Comparison of ENCODE assay signal across 8 cellular contexts in the genomic region with DNA sequence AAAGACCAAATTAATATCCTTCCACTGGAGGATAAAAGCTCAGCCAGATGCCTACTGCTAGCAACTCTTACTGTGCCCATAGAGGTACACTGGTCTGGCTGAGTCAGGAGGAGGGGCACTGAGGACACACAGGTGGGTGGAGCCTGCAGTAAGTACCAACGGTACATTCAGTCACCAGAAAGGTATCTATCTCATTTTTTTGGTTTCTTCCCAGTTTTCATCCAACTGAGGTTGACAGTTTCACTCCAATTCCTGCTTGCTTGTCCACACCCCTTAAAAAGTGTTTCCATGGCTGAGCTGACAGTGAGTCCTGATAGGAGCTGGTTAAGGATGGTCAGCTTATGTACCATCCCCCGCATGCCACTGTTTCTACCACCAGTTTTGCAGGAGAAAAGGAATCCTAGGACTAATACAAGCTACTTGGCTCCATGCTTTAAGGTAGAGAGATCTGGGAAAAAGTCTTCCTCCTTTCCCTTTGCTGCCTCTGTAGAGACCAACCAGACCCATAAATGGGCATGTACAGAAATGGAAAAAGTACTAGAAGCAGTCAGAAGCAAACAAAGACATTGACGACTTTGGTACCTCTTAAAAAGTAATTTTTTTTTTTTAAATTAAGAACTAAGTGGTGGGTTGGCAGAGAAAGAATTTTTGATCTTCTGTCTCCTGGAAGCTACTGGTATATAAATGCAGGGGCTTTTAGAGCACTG. TPM values are rescaled to one million over a fixed set of nuclear protein-coding genes. Genes with fewer than 3 reads are reported as not detected.
DNase-seq lines count a peak whose midpoint lies in the region; ATAC-seq and TF ChIP-seq lines count a peak whose summit lies in the region.

No MANE protein-coding gene starts in this region.

- intact Hi-C loops in A673 (cut with micrococcal nuclease; ENCODE audit: unreplicated experiment), result no loop called here

- TF ChIP-seq CTCF in epithelial cell of esophagus (IDR thresholded peaks at IDR 0.05; ENCODE audit: insufficient read depth, low read depth, low read length, missing control alignments) (no peak), A673 (conservative IDR thresholded peaks at IDR 0.05; ENCODE audit: low read depth, low read length) (no peak)

- no peaks in the 10 kb centered on the region for H3K36me3 ChIP-seq in A673 (ENCODE audit: insufficient read depth, low read length, poor library complexity, severe bottlenecking)

- DNase-seq in NCI-H460 (ENCODE audit: extremely low read depth, low read depth), result peak; percentile 18
- peak; percentile 74 for DNase-seq in epithelial cell of esophagus (ENCODE audit: low read depth)
- DNase-seq in retina, result peak; percentile 40
- no peak for DNase-seq in A673 (ENCODE audit: low spot score)

- CTCF ChIA-PET in A673 (lab: Charles Lee), result no interaction called here

- H3K9me3 ChIP-seq in A673 (ENCODE audit: low read depth, low read length, poor library complexity, severe bottlenecking), result no peaks in the 10 kb centered on the region

- ATAC-seq in HG02763 (IDR thresholded peaks at IDR 0.05; ENCODE audit: unreplicated experiment) (no peak), GM18861 (IDR thresholded peaks at IDR 0.05; ENCODE audit: unreplicated experiment) (no peak), GM21737 (IDR thresholded peaks at IDR 0.05; ENCODE audit: unreplicated experiment) (no peak)

- no TSS peak for BruUV-seq in A673 (replicated peaks; lab: Mats Ljungman, UMichigan)

- POLR2A ChIA-PET in A673 (lab: Charles Lee; ENCODE audit: low non-redundant PET), result no interaction called here

- no peaks in the 10 kb centered on the region for H3K27me3 ChIP-seq in A673 (replicated peaks; ENCODE audit: insufficient read depth, low read depth, low read length, poor library complexity)

- no peak overlapping the region for H3K27ac ChIP-seq in A673 (ENCODE audit: low read depth, low read length, poor library complexity, severe bottlenecking)

- peaks cover 8% of the 10 kb centered on the region for H3K4me1 ChIP-seq in A673 (ENCODE audit: insufficient read depth, low read length, poor library complexity, severe bottlenecking)

- peak overlapping the region; percentile 98 for H3K4me3 ChIP-seq in GM08714 (ENCODE audit: low read length)
- peak overlapping the region; percentile 92 for H3K4me3 ChIP-seq in epithelial cell of esophagus (ENCODE audit: low read length)
- H3K4me3 ChIP-seq in A673 (ENCODE audit: low read depth, low read length, poor library complexity, severe bottlenecking), result no peak overlapping the region

RNA-seq across cellular contexts. Expression of a gene that starts 3.2 kb away (rescaled TPM):
- total RNA-seq in NCI-H460 (2014; rRNA removed; shearing (Covaris generic)), result 87.5 and 92.3 TPM in 2 replicates
- 26.8 and 42.5 TPM in 2 replicates for polyA plus RNA-seq in NCI-H460 (2014; cell fraction: nucleus; rRNA removed)
- total RNA-seq in A673 (2021), result 7.5 and 12.0 TPM in 2 replicates
